ENCODE assay signal across 8 cellular contexts in genomic region chr1:70353641-70354331, GRCh38. TPM values are rescaled to one million over a fixed set of nuclear protein-coding genes. Genes with fewer than 3 reads are reported as not detected.
DNase-seq lines count a peak whose midpoint lies in the region; ATAC-seq and TF ChIP-seq lines count a peak whose summit lies in the region.

No MANE protein-coding gene starts in this region.

- H3K4me3 ChIP-seq in ACC112 (ENCODE audit: low read depth, low read length) (peak overlapping the region; percentile 93), right cardiac atrium (ENCODE audit: low read length) (peak overlapping the region; percentile 55), retinal pigment epithelial cell (ENCODE audit: low read length) (peak overlapping the region; percentile 95)

- H3K36me3 ChIP-seq in ACC112 (ENCODE audit: insufficient read depth, low read length) = peaks cover 3% of the 10 kb centered on the region; the same call in 1 of the 2 replicates

- H3K4me1 Mint-ChIP-seq in activated naive CD8-positive, alpha-beta T cell (ENCODE audit: low read depth) = peaks cover 53% of the 10 kb centered on the region

- H3K27ac ChIP-seq in ACC112 (ENCODE audit: low read depth, low read length) = peak overlapping the region; percentile 89
- peak overlapping the region; percentile 71 for H3K27ac ChIP-seq in right cardiac atrium (ENCODE audit: low read length)

- under 1% methylated on average over 34 of the region's 34 CpGs for WGBS in right cardiac atrium

- no peak for TF ChIP-seq CTCF in retinal pigment epithelial cell (conservative IDR thresholded peaks at IDR 0.05; ENCODE audit: low read depth, low read length)

- DNase-seq in NCI-H526 treated with DMSO at 0.1 percent for 48 hours (lab: John Stamatoyannopoulos, UW) = peak; percentile 57
- DNase-seq in right cardiac atrium = no peak
- peak; percentile 17 for DNase-seq in retinal pigment epithelial cell (ENCODE audit: low read depth)
- DNase-seq in superior temporal gyrus (ENCODE audit: extremely low spot score) = no peak

- H3K27me3 ChIP-seq in ACC112 (ENCODE audit: insufficient read depth, low read length) = no peaks in the 10 kb centered on the region
- no peaks in the 10 kb centered on the region for H3K27me3 ChIP-seq in right cardiac atrium (ENCODE audit: control insufficient read depth, insufficient read depth)

- H3K27me3 Mint-ChIP-seq in activated naive CD8-positive, alpha-beta T cell = no peaks in the 10 kb centered on the region

- no peaks in the 10 kb centered on the region for H3K9me3 ChIP-seq in right cardiac atrium (ENCODE audit: control insufficient read depth, low read length)

- H2AFZ ChIP-seq in ACC112 (ENCODE audit: low read length, unreplicated experiment) = peak overlapping the region; percentile 58

- H3K36me3 Mint-ChIP-seq in activated naive CD8-positive, alpha-beta T cell = peaks cover 13% of the 10 kb centered on the region

- ATAC-seq in GM18498 (IDR thresholded peaks at IDR 0.05; ENCODE audit: unreplicated experiment) = peak; percentile 35
- peak; percentile 23 for ATAC-seq in HG02884 (IDR thresholded peaks at IDR 0.05; ENCODE audit: unreplicated experiment)
- peak in 1 of 2 donors; percentile 34 for ATAC-seq in right cardiac atrium

- H3K4me1 ChIP-seq in ACC112 (ENCODE audit: control insufficient read depth, insufficient read depth, low read length, unreplicated experiment) = peaks cover 13% of the 10 kb centered on the region
- no peaks in the 10 kb centered on the region for H3K4me1 ChIP-seq in right cardiac atrium (ENCODE audit: control insufficient read depth, insufficient read depth, low read length)

- H3K9me3 Mint-ChIP-seq in activated naive CD8-positive, alpha-beta T cell (ENCODE audit: low read depth) = no peaks in the 10 kb centered on the region

- peaks cover 64% of the 10 kb centered on the region for H3K79me2 ChIP-seq in ACC112 (ENCODE audit: control insufficient read depth, insufficient read depth, low read length, unreplicated experiment)

- intact Hi-C loops in right cardiac atrium (cut with DNase I) = loop anchor here in 1 of 4 donors (10.0 kb wide), 1 partner anchor 51 kb away; no protein-coding TSS in a partner anchor

- peak overlapping the region; percentile 98 for H3K27ac Mint-ChIP-seq in activated naive CD8-positive, alpha-beta T cell

- H3K4me3 Mint-ChIP-seq in activated naive CD8-positive, alpha-beta T cell = peak overlapping the region; percentile 96

RNA-seq across cellular contexts. Expression of gene ANKRD13C, which starts 0.7 kb away (rescaled TPM):
- total RNA-seq in right cardiac atrium = 10 to 100 TPM; 10.2 to 14.8 (median 12.2) TPM
- polyA plus RNA-seq in right cardiac atrium = 5.7 TPM

RNA-seq across cellular contexts. Expression of gene CTH, which starts 57.3 kb away (rescaled TPM):
- total RNA-seq in right cardiac atrium = 1 to 10 TPM in 3 of 4 donors, under 1 TPM in 1; 0.94 to 2.1 (median 1.7) TPM
- polyA plus RNA-seq in right cardiac atrium = 3.9 TPM

Comparison
In these comparisons a context has a peak if more than half of its experiments do, and no peak if none do; other contexts are left out.
1. DNase-seq: peak in NCI-H526 treated with DMSO at 0.1 percent for 48 hours (single experiment) and retinal pigment epithelial cell (single experiment); none in right cardiac atrium (0 of 3) and superior temporal gyrus (single experiment).
2. Peak in every context shown above with its lines, with median percentiles within 50 percentile points of each other: H3K4me3 ChIP-seq.